In the genomic region with DNA sequence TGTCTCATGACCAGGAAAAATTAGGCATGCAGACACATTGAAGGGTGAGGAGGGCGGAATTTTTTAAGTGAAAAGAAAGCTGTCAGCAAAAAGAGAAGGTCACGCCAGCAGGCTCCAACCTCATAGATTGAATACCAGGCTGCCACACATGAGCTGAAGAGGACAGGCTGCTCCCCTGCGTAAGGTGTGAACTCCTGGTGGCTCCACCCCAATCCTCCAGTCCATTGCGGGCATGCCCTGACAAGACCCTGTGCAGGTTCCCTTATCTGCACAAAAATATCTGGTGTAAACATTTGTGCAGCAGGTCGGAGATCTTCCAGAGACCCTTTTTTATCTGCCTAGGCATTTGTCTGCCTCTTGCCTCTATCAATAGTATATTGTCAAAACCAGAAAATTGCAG, we compare ENCODE assay signal across 23 cellular contexts.
"Had no signal": no experiment of that assay in that cellular context is flagged by ENCODE, and none has a peak within 500 bp of the region (broad histone marks: within the 10 kb centered on the region; RNA-seq: fewer than 3 reads in every experiment).

No MANE protein-coding gene starts in this region.

- H3K4me3 Mint-ChIP-seq: activated CD4-positive, alpha-beta T cell treated with anti-CD3 and anti-CD28 coated beads, Interleukin-2, amount 10 ng/mL, durations not matched to agents 7 days and 5 days; activated naive CD8-positive, alpha-beta T cell treated with anti-CD3 and anti-CD28 coated beads, Interleukin-2, amount 10 ng/mL, durations not matched to agents 7 days and 5 days; activated T-cell treated with anti-CD3 and anti-CD28 coated beads, Interleukin-2, amount 50 U/mL, for 72 hours; memory B cell; naive thymus-derived CD4-positive, alpha-beta T cell; stimulated activated memory B cell treated with anti-CD40 and anti-IgM and Interleukin-4, amounts not matched to agents 10 μg/mL and 1 μg/mL and 100 μg/mL, for 72 hours had no signal

- H3K9me3 Mint-ChIP-seq: activated CD4-positive, alpha-beta T cell treated with anti-CD3 and anti-CD28 coated beads, Interleukin-2, amount 10 ng/mL, durations not matched to agents 7 days and 5 days; activated naive CD8-positive, alpha-beta T cell treated with anti-CD3 and anti-CD28 coated beads, Interleukin-2, amount 10 ng/mL, durations not matched to agents 7 days and 5 days; activated T-cell treated with anti-CD3 and anti-CD28 coated beads, Interleukin-2, amount 50 U/mL, for 72 hours; memory B cell; stimulated activated memory B cell treated with anti-CD40 and anti-IgM and Interleukin-4, amounts not matched to agents 10 μg/mL and 1 μg/mL and 100 μg/mL, for 72 hours had no signal

- H3K4me1 Mint-ChIP-seq: activated CD4-positive, alpha-beta T cell treated with anti-CD3 and anti-CD28 coated beads, Interleukin-2, amount 10 ng/mL, durations not matched to agents 7 days and 5 days; activated naive CD8-positive, alpha-beta T cell treated with anti-CD3 and anti-CD28 coated beads, Interleukin-2, amount 10 ng/mL, durations not matched to agents 7 days and 5 days; memory B cell; stimulated activated memory B cell treated with anti-CD40 and anti-IgM and Interleukin-4, amounts not matched to agents 10 μg/mL and 1 μg/mL and 100 μg/mL, for 72 hours had no signal

- H3K4me3 ChIP-seq: gastroesophageal sphincter, left lung, mucosa of descending colon, thyroid gland, vagina had no signal

- H3K36me3 ChIP-seq: brain microvascular endothelial cell, gastroesophageal sphincter, left lung, neutrophil, thyroid gland, vagina had no signal

- H3K4me1 ChIP-seq: gastroesophageal sphincter, left lung, thyroid gland, vagina had no signal

- DNase-seq: activated CD4-positive, alpha-beta T cell treated with anti-CD3 and anti-CD28 coated beads, Interleukin-2, amount 10 ng/mL, durations not matched to agents 7 days and 5 days; activated CD4-positive, CD25-positive, alpha-beta regulatory T cell; activated CD8-positive, alpha-beta memory T cell treated with anti-CD3 and anti-CD28 coated beads, Interleukin-2, amount 50 U/mL, for 48 hours; activated gamma-delta T cell treated with Interleukin-2 at 50 U/mL for 16 hours; activated naive CD8-positive, alpha-beta T cell treated with anti-CD3 and anti-CD28 coated beads, Interleukin-2, amount 10 ng/mL, durations not matched to agents 7 days and 5 days; activated T-cell treated with anti-CD3 and anti-CD28 coated beads, Interleukin-2, amount 50 U/mL, for 72 hours; anterior cingulate cortex; brain microvascular endothelial cell; cerebellar nuclear complex; effector memory CD4-positive, alpha-beta T cell; left lung; mucosa of descending colon; naive thymus-derived CD4-positive, alpha-beta T cell; stimulated activated CD4-positive, alpha-beta T cell treated with anti-CD3 and anti-CD28 coated beads, Interleukin-2, amount 100 ng/mL, for 48 hours; T-helper 2 cell; thyroid gland had no signal

- ATAC-seq: activated T-cell treated with anti-CD3 and anti-CD28 coated beads, Interleukin-2, amount 50 U/mL, for 72 hours; gastroesophageal sphincter; left lung; mucosa of descending colon; naive thymus-derived CD4-positive, alpha-beta T cell; stimulated activated memory B cell treated with anti-CD40 and anti-IgM and Interleukin-4, amounts not matched to agents 10 μg/mL and 1 μg/mL and 100 μg/mL, for 72 hours had no signal

- H3K27ac Mint-ChIP-seq: activated CD4-positive, alpha-beta T cell treated with anti-CD3 and anti-CD28 coated beads, Interleukin-2, amount 10 ng/mL, durations not matched to agents 7 days and 5 days; activated naive CD8-positive, alpha-beta T cell treated with anti-CD3 and anti-CD28 coated beads, Interleukin-2, amount 10 ng/mL, durations not matched to agents 7 days and 5 days; activated T-cell treated with anti-CD3 and anti-CD28 coated beads, Interleukin-2, amount 50 U/mL, for 72 hours; memory B cell; naive thymus-derived CD4-positive, alpha-beta T cell; stimulated activated memory B cell treated with anti-CD40 and anti-IgM and Interleukin-4, amounts not matched to agents 10 μg/mL and 1 μg/mL and 100 μg/mL, for 72 hours had no signal

- H3K27ac ChIP-seq: brain microvascular endothelial cell, gastroesophageal sphincter, left lung, neutrophil, thyroid gland, vagina had no signal

- H3K27me3 Mint-ChIP-seq: activated CD4-positive, alpha-beta T cell treated with anti-CD3 and anti-CD28 coated beads, Interleukin-2, amount 10 ng/mL, durations not matched to agents 7 days and 5 days; memory B cell; stimulated activated memory B cell treated with anti-CD40 and anti-IgM and Interleukin-4, amounts not matched to agents 10 μg/mL and 1 μg/mL and 100 μg/mL, for 72 hours had no signal

- H3K36me3 Mint-ChIP-seq: activated naive CD8-positive, alpha-beta T cell treated with anti-CD3 and anti-CD28 coated beads, Interleukin-2, amount 10 ng/mL, durations not matched to agents 7 days and 5 days; memory B cell; naive thymus-derived CD4-positive, alpha-beta T cell; stimulated activated memory B cell treated with anti-CD40 and anti-IgM and Interleukin-4, amounts not matched to agents 10 μg/mL and 1 μg/mL and 100 μg/mL, for 72 hours had no signal

- FAIRE-seq: islet of Langerhans, TTC549 had no signal

- H3K27me3 ChIP-seq: brain microvascular endothelial cell, gastroesophageal sphincter, left lung, neutrophil, thyroid gland, vagina had no signal

- H3K9me3 ChIP-seq: gastroesophageal sphincter, left lung, mucosa of descending colon, neutrophil, thyroid gland, vagina had no signal
